ENCODE assay signal across 1 cellular context in genomic region chr1:1034438-1034759, GRCh38.
TF ChIP-seq lines count a peak whose summit lies in the region.

No MANE protein-coding gene starts in this region.

TF ChIP-seq in H1, 55 proteins besides CTCF, POLR2A, EP300 and RAD21:
- TF ChIP-seq USF2 (IDR thresholded peaks at IDR 0.05; ENCODE audit: low read length) (no peak), GABPA (IDR thresholded peaks at IDR 0.05; ENCODE audit: borderline replicate concordance, insufficient read depth, low read length) (peak; percentile 44; the same call in 1 of the 2 replicates), POU5F1 (IDR thresholded peaks at IDR 0.05; ENCODE audit: low read depth, low read length) (no peak), BACH1 (IDR thresholded peaks at IDR 0.05; ENCODE audit: low read length) (no peak), SUZ12 (IDR thresholded peaks at IDR 0.05; ENCODE audit: low read length) (no peak), E2F6 (IDR thresholded peaks at IDR 0.05) (0 out of 2 replicates have a peak, but pooled peaks have one; percentile 16), SRF (IDR thresholded peaks at IDR 0.05; ENCODE audit: low read depth, low read length) (no peak), HDAC6 (IDR thresholded peaks at IDR 0.05; ENCODE audit: low read depth, low read length) (no peak), KDM5A (IDR thresholded peaks at IDR 0.05; ENCODE audit: low read length) (no peak)
TF ChIP-seq in H1: peak in this region for 2.
